13 cellular contexts compared by ENCODE assay signal in the genomic region with DNA sequence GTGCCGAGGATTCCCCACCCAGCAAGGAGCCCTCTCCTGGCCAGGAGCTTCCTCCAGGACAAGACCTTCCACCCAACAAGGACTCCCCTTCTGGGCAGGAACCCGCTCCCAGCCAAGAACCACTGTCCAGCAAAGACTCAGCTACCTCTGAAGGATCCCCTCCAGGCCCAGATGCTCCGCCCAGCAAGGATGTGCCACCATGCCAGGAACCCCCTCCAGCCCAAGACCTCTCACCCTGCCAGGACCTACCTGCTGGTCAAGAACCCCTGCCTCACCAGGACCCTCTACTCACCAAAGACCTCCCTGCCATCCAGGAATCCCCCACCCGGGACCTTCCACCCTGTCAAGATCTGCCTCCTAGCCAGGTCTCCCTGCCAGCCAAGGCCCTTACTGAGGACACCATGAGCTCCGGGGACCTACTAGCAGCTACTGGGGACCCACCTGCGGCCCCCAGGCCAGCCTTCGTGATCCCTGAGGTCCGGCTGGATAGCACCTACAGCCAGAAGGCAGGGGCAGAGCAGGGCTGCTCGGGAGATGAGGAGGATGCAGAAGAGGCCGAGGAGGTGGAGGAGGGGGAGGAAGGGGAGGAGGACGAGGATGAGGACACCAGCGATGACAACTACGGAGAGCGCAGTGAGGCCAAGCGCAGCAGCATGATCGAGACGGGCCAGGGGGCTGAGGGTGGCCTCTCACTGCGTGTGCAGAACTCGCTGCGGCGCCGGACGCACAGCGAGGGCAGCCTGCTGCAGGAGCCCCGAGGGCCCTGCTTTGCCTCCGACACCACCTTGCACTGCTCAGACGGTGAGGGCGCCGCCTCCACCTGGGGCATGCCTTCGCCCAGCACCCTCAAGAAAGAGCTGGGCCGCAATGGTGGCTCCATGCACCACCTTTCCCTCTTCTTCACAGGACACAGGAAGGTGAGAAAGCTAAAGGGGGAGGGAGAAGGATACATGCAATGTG.
DNase-seq lines count a peak whose midpoint lies in the region; ATAC-seq, FAIRE-seq and TF ChIP-seq lines count a peak whose summit lies in the region.
"Had no signal": no experiment of that assay in that cellular context is flagged by ENCODE, and none has a peak within 500 bp of the region (broad histone marks: within the 10 kb centered on the region; RNA-seq: fewer than 3 reads in every experiment).

No MANE protein-coding gene starts in this region.

- no peaks in the 10 kb centered on the region for H3K9me3 ChIP-seq in CD4-positive, alpha-beta T cell (ENCODE audit: control insufficient read depth, low read length)
- H3K9me3 ChIP-seq in HCT116 (ENCODE audit: control insufficient read depth in 1 of 2, insufficient read depth in 1 of 2, low read depth in 1 of 2, low read length in 2 of 2) (no peaks in the 10 kb centered on the region), K562 (replicated peaks; ENCODE audit: control insufficient read depth, insufficient read depth, low read depth, low read length) (no peaks in the 10 kb centered on the region)
- H3K9me3 ChIP-seq: psoas muscle had no signal

- RAD21 ChIA-PET in HCT116 (lab: Charles Lee; ENCODE audit: low non-redundant PET in 1 of 2, low total read pairs in 2 of 2, uncharacterized antibody in 2 of 2, unreplicated experiment in 2 of 2): no interaction called here

- H4K20me1 ChIP-seq in HCT116 (ENCODE audit: insufficient read depth) (no peaks in the 10 kb centered on the region), K562 (replicated peaks; ENCODE audit: control insufficient read depth, insufficient read depth, low read length) (no peaks in the 10 kb centered on the region)

- ATAC-seq in CD4-positive, alpha-beta T cell (ENCODE audit: poor library complexity): no peak
- ATAC-seq in HCT116: no peak
- ATAC-seq in K562: no peak
- no peak for ATAC-seq in naive thymus-derived CD8-positive, alpha-beta T cell
- no peak for ATAC-seq in HG03097 (IDR thresholded peaks at IDR 0.05; ENCODE audit: low FRiP score, unreplicated experiment)
- ATAC-seq: psoas muscle had no signal

- H3K27ac Mint-ChIP-seq in CD4-positive, alpha-beta T cell: peak overlapping the region; percentile 94
- peak overlapping the region in 9 of 10 donors; percentile 40 to 97 (median 71) for H3K27ac Mint-ChIP-seq in naive thymus-derived CD8-positive, alpha-beta T cell
- H3K27ac Mint-ChIP-seq: T-helper 1 cell treated with Interleukin-12 subunit alpha and Interleukin-12 subunit beta and Interleukin-4 antibody, amounts not matched to agents 30 μg/mL and 1 μg/mL, for 36 hours had no signal

- no peaks in the 10 kb centered on the region for H3K27me3 ChIP-seq in CD4-positive, alpha-beta T cell (ENCODE audit: control insufficient read depth, insufficient read depth, low read length)
- no peaks in the 10 kb centered on the region for H3K27me3 ChIP-seq in HCT116 (ENCODE audit: insufficient read depth, low read length)
- no peaks in the 10 kb centered on the region for H3K27me3 ChIP-seq in K562 (ENCODE audit: control insufficient read depth in 2 of 2, insufficient read depth in 2 of 2, low read length in 2 of 2)

- TF ChIP-seq CTCF in CD4-positive, alpha-beta T cell (IDR thresholded peaks at IDR 0.05): no peak
- TF ChIP-seq CTCF in HCT116 (IDR thresholded peaks at IDR 0.05 in 2 of 3, conservative IDR thresholded peaks at IDR 0.05 in 1 of 3; ENCODE audit: borderline replicate concordance in 1 of 3, insufficient read depth in 1 of 3, low read depth in 2 of 3, low read length in 2 of 3): no peak
- TF ChIP-seq CTCF in K562 (IDR thresholded peaks at IDR 0.05 in 2 of 3, conservative IDR thresholded peaks at IDR 0.05 in 1 of 3; ENCODE audit: insufficient read depth in 2 of 3, low read depth in 1 of 3, low read length in 3 of 3): no peak

- no peaks in the 10 kb centered on the region for H3K9me2 ChIP-seq in HCT116 (ENCODE audit: insufficient read depth)

- intact Hi-C loops in CD4-positive, alpha-beta T cell (cut with DNase I, micrococcal nuclease): loop anchor here (2.0 to 5.0 kb wide), 6 partner anchors 65 to 361 kb away; partner anchors contain the start of genes ALAD (in 1 of the 2), FKBP15 (in 1 of the 2) and SLC31A1 (in 1 of the 2)
- intact Hi-C loops in HCT116 (cut with micrococcal nuclease): no loop called here
- intact Hi-C loops in K562 (cut with micrococcal nuclease): no loop called here

- no peaks in the 10 kb centered on the region for H3K27me3 Mint-ChIP-seq in CD4-positive, alpha-beta T cell
- no peaks in the 10 kb centered on the region for H3K27me3 Mint-ChIP-seq in naive thymus-derived CD8-positive, alpha-beta T cell

- BruUV-seq in HCT116 (replicated peaks; lab: Mats Ljungman, UMichigan) (TSS peak; percentile 32), K562 (replicated peaks; lab: Mats Ljungman, UMichigan) (no TSS peak)

- no peak for TF ChIP-seq EP300 in K562 (IDR thresholded peaks at IDR 0.05; ENCODE audit: low read length)

- FAIRE-seq in K562 (lab: Jason Lieb, UNC): no peak

- no peak for DNase-seq in CD4-positive, alpha-beta T cell
- DNase-seq in HCT116 (ENCODE audit: low read depth, low spot score) (no peak), K562 (ENCODE audit: extremely low read depth in 1 of 4, low spot score in 3 of 4) (no peak), NCI-H446 treated with DMSO at 0.1 percent for 48 hours (lab: John Stamatoyannopoulos, UW) (no peak), NCI-H1105 (lab: John Stamatoyannopoulos, UW) (no peak), GF-D8 (lab: John Stamatoyannopoulos, UW) (no peak)
- DNase-seq in naive thymus-derived CD8-positive, alpha-beta T cell: no peak
- DNase-seq: DMS153; NCI-H82; stimulated activated CD4-positive, alpha-beta T cell treated with anti-CD3 and anti-CD28 coated beads, Interleukin-15, amount 100 ng/mL, for 24 hours had no signal

- H3K4me1 ChIP-seq in HCT116 (ENCODE audit: control insufficient read depth in 1 of 2, insufficient read depth in 2 of 2, low read length in 2 of 2) (peaks cover 29 to 38% of the 10 kb centered on the region in 2 experiments), K562 (replicated peaks in 1 of 2; ENCODE audit: control insufficient read depth in 2 of 2, insufficient read depth in 2 of 2, low read length in 2 of 2) (peaks cover 7 to 13% of the 10 kb centered on the region in 2 experiments; a peak in 4 of 5 replicates)

- CTCF ChIA-PET in CD4-positive, alpha-beta T cell (lab: Charles Lee): no interaction called here
- CTCF ChIA-PET in HCT116 (lab: Charles Lee): interaction anchor here (1.5 kb wide), 1 partner anchor 8 kb away, joined by 6 read pairs; no protein-coding TSS in a partner anchor
- CTCF ChIA-PET in K562 (lab: Yijun Ruan, JAX; ENCODE audit: low intra/inter-chr PET ratio): interaction anchor here (0.5 kb wide), 1 partner anchor 8 kb away, joined by 3 read pairs; no protein-coding TSS in a partner anchor

- peaks cover 3% of the 10 kb centered on the region; the same call in 1 of the 2 replicates for H3K79me2 ChIP-seq in HCT116 (ENCODE audit: insufficient read depth, low read length)
- no peaks in the 10 kb centered on the region for H3K79me2 ChIP-seq in K562 (ENCODE audit: control insufficient read depth, insufficient read depth, low read length)

- POLR2A ChIA-PET in CD4-positive, alpha-beta T cell (lab: Charles Lee): interaction anchor here (2.6 kb wide), 1 partner anchor 70 kb away, joined by 10 read pairs; no protein-coding TSS in a partner anchor
- POLR2A ChIA-PET in HCT116 (lab: Charles Lee): no interaction called here
- POLR2A ChIA-PET in K562 (lab: Yijun Ruan, JAX): interaction anchor here (0.6 to 1.9 kb wide), 4 partner anchors 8 to 284 kb away, joined by 3 to 7 read pairs (median 4); no protein-coding TSS in a partner anchor
- POLR2A ChIA-PET in naive thymus-derived CD8-positive, alpha-beta T cell (lab: Charles Lee): interaction anchor here (1.1 to 2.1 kb wide), 2 partner anchors 60 to 174 kb away, joined by 4 to 12 read pairs; partner anchors contain the start of genes C9orf43 and POLE3

- no peak overlapping the region for H3K4me3 ChIP-seq in HCT116 (replicated peaks in 1 of 2; ENCODE audit: low read depth in 1 of 2, low read length in 2 of 2)
- H3K4me3 ChIP-seq in K562: no peak overlapping the region
- H3K4me3 ChIP-seq: psoas muscle had no signal

- H3K27ac ChIP-seq in CD4-positive, alpha-beta T cell (ENCODE audit: low read depth, low read length): no peak overlapping the region
- H3K27ac ChIP-seq in HCT116 (ENCODE audit: low read depth, low read length): no peak overlapping the region
- no peak overlapping the region for H3K27ac ChIP-seq in K562 (ENCODE audit: extremely low read depth, low read depth, low read length)
- H3K27ac ChIP-seq: psoas muscle had no signal

- no peak overlapping the region for H3K4me3 Mint-ChIP-seq in CD4-positive, alpha-beta T cell
- no peak overlapping the region for H3K4me3 Mint-ChIP-seq in naive thymus-derived CD8-positive, alpha-beta T cell
- H3K4me3 Mint-ChIP-seq: T-helper 1 cell treated with Interleukin-12 subunit alpha and Interleukin-12 subunit beta and Interleukin-4 antibody, amounts not matched to agents 30 μg/mL and 1 μg/mL, for 36 hours had no signal

- H3K9me1 ChIP-seq in K562 (ENCODE audit: control insufficient read depth, insufficient read depth, low read length): no peaks in the 10 kb centered on the region

- peaks cover 6 to 17% of the 10 kb centered on the region in 2 experiments; a peak in 1 of 4 replicates for H3K36me3 ChIP-seq in HCT116 (ENCODE audit: control insufficient read depth in 1 of 2, insufficient read depth in 2 of 2, low read length in 2 of 2)
- H3K36me3 ChIP-seq in K562 (ENCODE audit: control insufficient read depth, insufficient read depth, low read length): no peaks in the 10 kb centered on the region

- H2AFZ ChIP-seq in HCT116 (ENCODE audit: low read depth, low read length, poor library complexity, severe bottlenecking) (no peak overlapping the region), K562 (ENCODE audit: low read depth, low read length) (no peak overlapping the region)

- TF ChIP-seq RAD21 in HCT116 (IDR thresholded peaks at IDR 0.05; ENCODE audit: low read depth) (no peak), K562 (CRISPR knock-in tag; conservative IDR thresholded peaks at IDR 0.05 in 1 of 2, IDR thresholded peaks at IDR 0.05 in 1 of 2) (no peak)

- no peaks in the 10 kb centered on the region for H3K9me3 Mint-ChIP-seq in CD4-positive, alpha-beta T cell
- H3K9me3 Mint-ChIP-seq in naive thymus-derived CD8-positive, alpha-beta T cell: no peaks in the 10 kb centered on the region
- H3K9me3 Mint-ChIP-seq: T-helper 1 cell treated with Interleukin-12 subunit alpha and Interleukin-12 subunit beta and Interleukin-4 antibody, amounts not matched to agents 30 μg/mL and 1 μg/mL, for 36 hours had no signal

- H3K9ac ChIP-seq in HCT116 (ENCODE audit: low read length): no peak overlapping the region
- peak overlapping the region in 1 of 2 experiments; percentile 5; a peak in 1 of 4 replicates for H3K9ac ChIP-seq in K562 (ENCODE audit: insufficient read depth in 1 of 2, low read depth in 2 of 2, low read length in 2 of 2)

- H3K4me2 ChIP-seq in HCT116 (ENCODE audit: low read length): no peak overlapping the region
- H3K4me2 ChIP-seq in K562 (ENCODE audit: insufficient read depth, low read length): no peak overlapping the region

- 72% methylated on average over 28 of the region's 31 CpGs for WGBS in K562 (ENCODE audit: insufficient coverage, low coverage, missing lambda C conversion rate)

- in situ Hi-C loops in K562 (cut with MboI): no loop called here

- H3K4me1 Mint-ChIP-seq in CD4-positive, alpha-beta T cell (ENCODE audit: low read depth): peaks cover 81% of the 10 kb centered on the region
- H3K4me1 Mint-ChIP-seq in naive thymus-derived CD8-positive, alpha-beta T cell: peaks cover 31 to 87% (median 73%) of the 10 kb centered on the region in 4 donors

- TF ChIP-seq POLR2A in HCT116 (IDR thresholded peaks at IDR 0.05; ENCODE audit: borderline replicate concordance, extremely low read depth, insufficient read depth, insufficient read length): no peak
- TF ChIP-seq POLR2A in K562 (conservative IDR thresholded peaks at IDR 0.05): no peak

- H3K36me3 Mint-ChIP-seq in CD4-positive, alpha-beta T cell (ENCODE audit: low read depth): peaks cover 41% of the 10 kb centered on the region
- peaks cover 0 to 41% (median 4%) of the 10 kb centered on the region in 3 donors for H3K36me3 Mint-ChIP-seq in naive thymus-derived CD8-positive, alpha-beta T cell

Comparison
In these comparisons a context has a peak if more than half of its experiments do, and no peak if none do; other contexts are left out.
1. intact Hi-C loops: an anchor here in CD4-positive, alpha-beta T cell (2.0 to 5.0 kb wide); none called in HCT116 and K562.